In genomic region chr13:41018583-41018909, GRCh38 we compare ENCODE assay signal across 8 cellular contexts. TPM values are rescaled to one million over a fixed set of nuclear protein-coding genes. Genes with fewer than 3 reads are reported as not detected.
A peak's percentile ranks its signal among the peaks of the same experiment; 100 is the strongest.
DNase-seq lines count a peak whose midpoint lies in the region; ATAC-seq, FAIRE-seq and TF ChIP-seq lines count a peak whose summit lies in the region.

No MANE protein-coding gene starts in this region.

- H3K36me3 Mint-ChIP-seq in MCF 10A (ENCODE audit: insufficient read depth, unreplicated experiment) (no peaks in the 10 kb centered on the region), naive B cell (peaks cover 0 to 4% of the 10 kb centered on the region in 2 donors)

- CTCF ChIA-PET in A549 (lab: Yijun Ruan, JAX) (interaction anchor here (1.4 kb wide), 1 partner anchor 36 kb away, joined by 6 read pairs; no protein-coding TSS in a partner anchor), MCF 10A (lab: Yijun Ruan, JAX) (interaction anchor here (0.6 to 1.2 kb wide), 2 partner anchors 37 to 203 kb away, joined by 3 to 6 read pairs; no protein-coding TSS in a partner anchor)

- POLR2A ChIA-PET in A549 (lab: Yijun Ruan, JAX) = interaction anchor here (0.7 to 1.0 kb wide), 3 partner anchors 41 to 229 kb away, joined by 3 to 5 read pairs (median 4); partner anchors contain the start of gene SLC25A15
- POLR2A ChIA-PET in MCF 10A (lab: Yijun Ruan, JAX) = interaction anchor here (0.9 to 11.0 kb wide), 17 partner anchors 10 to 294 kb away, joined by 3 to 283 read pairs (median 8); partner anchors contain the start of genes SLC25A15 and WBP4

- H3K4me3 Mint-ChIP-seq in MCF 10A (ENCODE audit: unreplicated experiment) (peak overlapping the region; percentile 77), naive B cell (peak overlapping the region; percentile 81 to 97 (median 92))

- TF ChIP-seq EP300 in A549 (IDR thresholded peaks at IDR 0.05) = no peak

- 2% methylated on average over 1 of the region's 1 CpG for WGBS in A549 (ENCODE audit: missing lambda C conversion rate)

- no peaks in the 10 kb centered on the region for H3K9me3 ChIP-seq in A549

- TF ChIP-seq CTCF in A549 (IDR thresholded peaks at IDR 0.05) (no peak), MCF 10A (IDR thresholded peaks at IDR 0.05; ENCODE audit: unreplicated experiment) (no peak)

- H3K9me3 Mint-ChIP-seq in MCF 10A (ENCODE audit: unreplicated experiment) = no peaks in the 10 kb centered on the region
- no peaks in the 10 kb centered on the region for H3K9me3 Mint-ChIP-seq in naive B cell

- H3K4me3 ChIP-seq in A549 = peak overlapping the region; percentile 54

- H3K27me3 Mint-ChIP-seq in MCF 10A (ENCODE audit: insufficient read depth, unreplicated experiment) (no peaks in the 10 kb centered on the region), naive B cell (no peaks in the 10 kb centered on the region)

- peak overlapping the region; percentile 82 to 94 for H3K27ac ChIP-seq in A549

- TF ChIP-seq RAD21 in A549 (conservative IDR thresholded peaks at IDR 0.05 in 1 of 2, IDR thresholded peaks at IDR 0.05 in 1 of 2) = no peak

- H3K4me2 ChIP-seq in A549 = peak overlapping the region; percentile 85

- H3K4me1 Mint-ChIP-seq in MCF 10A (ENCODE audit: insufficient read depth, unreplicated experiment) (peaks cover 33% of the 10 kb centered on the region), naive B cell (peaks cover 38 to 44% (median 39%) of the 10 kb centered on the region in 3 donors)

- ATAC-seq in A549 = no peak
- ATAC-seq in naive B cell (ENCODE audit: low read depth in 2 of 2) = no peak

- peaks cover 31% of the 10 kb centered on the region; the same call in 2 of the 3 replicates for H3K4me1 ChIP-seq in A549

- no TSS peak for BruUV-seq in MCF 10A (replicated peaks; lab: Mats Ljungman, UMichigan)

- no peak for TF ChIP-seq POLR2A in A549 (IDR thresholded peaks at IDR 0.05; ENCODE audit: low read length)

- DNase-seq in A549 (ENCODE audit: low read depth in 1 of 2, low spot score in 1 of 2) = no peak
- peak; percentile 24 for DNase-seq in KG1 (lab: John Stamatoyannopoulos, UW)
- DNase-seq in MCF 10A (ENCODE audit: unreplicated experiment) = no peak
- no peak for DNase-seq in naive B cell
- no peak for DNase-seq in GF-D8 (lab: John Stamatoyannopoulos, UW)
- DNase-seq in SK-N-DZ (ENCODE audit: low spot score) = no peak
- DNase-seq in posterior vena cava (ENCODE audit: low spot score) = no peak
- DNase-seq in activated CD8-positive, alpha-beta memory T cell treated with anti-CD3 and anti-CD28 coated beads, Interleukin-2, amount 50 U/mL, for 48 hours = no peak

- no peak for FAIRE-seq in A549 (lab: Jason Lieb, UNC)

- H3K27ac Mint-ChIP-seq in MCF 10A (ENCODE audit: low read depth, unreplicated experiment) (peak overlapping the region; percentile 99), naive B cell (peak overlapping the region; percentile 94 to 99 (median 98))

- intact Hi-C loops in MCF 10A (cut with micrococcal nuclease) = loop anchor here (2.0 kb wide), 1 partner anchor 42 kb away; the partner anchor contains the start of gene WBP4
- intact Hi-C loops in posterior vena cava (cut with DNase I) = no loop called here

TF ChIP-seq in A549, 52 proteins besides CTCF, POLR2A, EP300 and RAD21:
- TF ChIP-seq SREBF2 (IDR thresholded peaks at IDR 0.05) = no peak
- TF ChIP-seq HDAC2 (IDR thresholded peaks at IDR 0.05) = no peak
- no peak for TF ChIP-seq ATOH8 (CRISPR knock-in tag; IDR thresholded peaks at IDR 0.05; ENCODE audit: low read depth)
- no peak for TF ChIP-seq RCOR1 (IDR thresholded peaks at IDR 0.05; ENCODE audit: low read depth, low read length)
- no peak for TF ChIP-seq ZFP36 (IDR thresholded peaks at IDR 0.05; ENCODE audit: borderline replicate concordance, partially characterized antibody)
- TF ChIP-seq HEYL (CRISPR knock-in tag; IDR thresholded peaks at IDR 0.05) = no peak
- no peak for TF ChIP-seq BCL3 (IDR thresholded peaks at IDR 0.05)

RNA-seq across cellular contexts. Expression of gene ELF1, which starts 0.6 kb away (rescaled TPM):
- polyA plus RNA-seq in A549 (2011; rRNA removed) = 40.5 and 45.0 TPM in 2 replicates
- polyA plus RNA-seq in A549 (2012; cell fraction: cytosol; rRNA removed) = 7.7 and 10.1 TPM in 2 replicates
- polyA plus RNA-seq in A549 (2012; cell fraction: nucleus; rRNA removed) = 7.4 and 7.7 TPM in 2 replicates
- polyA plus RNA-seq in A549 (2017; fragmentation: RNase III; extraction: RNeasy Plus Mini Kit Qiagen cat#74134 plus additional on column Dnase treatment) = 21.4 to 27.1 TPM (median 24.9 TPM) in 3 replicates
- 26.2 and 30.5 TPM in 2 replicates for polyA minus RNA-seq in A549 (2011; rRNA and poly(A)+ RNA removed)
- 73.7 and 82.1 TPM in 2 replicates for total RNA-seq in MCF 10A (2022)
- polyA plus RNA-seq in naive B cell (ENCODE audit: low read depth in 6 of 6) = 100 to 1,000 TPM; 127 to 183 (median 144) TPM
- 2.1 and 2.9 TPM in 2 replicates for polyA plus RNA-seq in SK-N-DZ (2014; cell fraction: cytosol; rRNA removed)
- 1.3 and 4.8 TPM in 2 replicates for polyA plus RNA-seq in SK-N-DZ (2014; cell fraction: nucleus; rRNA removed)
- total RNA-seq in posterior vena cava = 10 to 100 TPM; 56.2 to 56.3 TPM

RNA-seq across cellular contexts. Expression of gene WBP4, which starts 42.8 kb away (rescaled TPM):
- polyA plus RNA-seq in A549 (2011; rRNA removed) (7.5 and 13.9 TPM in 2 replicates), A549 (2017; fragmentation: RNase III; extraction: RNeasy Plus Mini Kit Qiagen cat#74134 plus additional on column Dnase treatment) (9.0 to 9.8 TPM (median 9.3 TPM) in 3 replicates), naive B cell (ENCODE audit: low read depth in 6 of 6) (1 to 10 TPM; 3.8 to 4.7 (median 4.2) TPM)
- polyA plus RNA-seq in A549 (2012; cell fraction: cytosol; rRNA removed) = 2.6 and 3.5 TPM in 2 replicates
- polyA plus RNA-seq in A549 (2012; cell fraction: nucleus; rRNA removed) = 0.91 and 1.4 TPM in 2 replicates
- polyA minus RNA-seq in A549 (2011; rRNA and poly(A)+ RNA removed) = 1.2 TPM in 2 replicates
- total RNA-seq in MCF 10A (2022) (14.7 and 16.0 TPM in 2 replicates), posterior vena cava (10 to 100 TPM; 12.6 to 12.9 TPM)
- 8.4 and 9.4 TPM in 2 replicates for polyA plus RNA-seq in SK-N-DZ (2014; cell fraction: cytosol; rRNA removed)
- 12.1 and 13.9 TPM in 2 replicates for polyA plus RNA-seq in SK-N-DZ (2014; cell fraction: nucleus; rRNA removed)
